ENCODE assay signal across 20 cellular contexts in the genomic region with DNA sequence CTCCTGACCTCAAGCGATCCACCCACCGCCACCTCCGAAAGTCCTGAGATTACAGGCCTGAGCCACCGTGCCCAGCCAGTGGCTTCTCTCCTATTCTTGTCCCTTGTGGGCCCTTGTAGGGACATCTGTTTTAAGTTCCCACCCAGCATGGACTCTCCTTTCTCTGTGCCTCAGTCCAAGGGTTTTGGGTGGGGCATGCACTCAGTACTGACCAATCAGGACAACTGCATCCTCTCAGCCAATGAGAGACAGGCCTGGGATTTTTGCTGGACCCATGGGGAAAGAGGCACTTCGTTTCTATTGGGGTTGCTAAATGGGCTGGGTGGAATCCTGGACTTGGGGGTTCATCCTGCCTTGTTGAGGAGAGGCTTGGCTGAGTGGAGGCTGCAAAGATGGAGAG. TPM values are rescaled to one million over a fixed set of nuclear protein-coding genes. Genes with fewer than 3 reads are reported as not detected.
"Had no signal": no experiment of that assay in that cellular context is flagged by ENCODE, and none has a peak within 500 bp of the region (broad histone marks: within the 10 kb centered on the region; RNA-seq: fewer than 3 reads in every experiment).

No MANE protein-coding gene starts in this region.

- ATAC-seq: activated CD8-positive, alpha-beta T cell treated with anti-CD3 and anti-CD28 coated beads for 36 hours; natural killer cell had no signal

- H3K27ac Mint-ChIP-seq: activated B cell treated with CpG ODN at 0.5 μM for 24 hours; activated CD8-positive, alpha-beta T cell treated with anti-CD3 and anti-CD28 coated beads for 36 hours; activated naive CD8-positive, alpha-beta T cell; dendritic cell treated with granulocyte-macrophage colony-stimulating factor and Interleukin-4, amounts not matched to agents 40 ng/mL and 50 ng/mL, for 4 days; natural killer cell; stimulated activated naive CD8-positive, alpha-beta T cell treated with anti-CD3 and anti-CD28 coated beads, Interleukin-15, Interleukin-2, amounts not matched to agents 100 ng/mL and 50 ng/mL, for 24 hours had no signal

- DNase-seq: activated B cell treated with CpG ODN at 0.5 μM for 24 hours; activated CD4-positive, alpha-beta T cell treated with anti-CD3 and anti-CD28 coated beads for 48 hours; activated CD8-positive, alpha-beta memory T cell treated with anti-CD3 and anti-CD28 coated beads, Interleukin-2, amount 50 U/mL, for 4 hours; activated CD8-positive, alpha-beta T cell treated with anti-CD3 and anti-CD28 coated beads for 36 hours; activated effector memory CD4-positive, alpha-beta T cell treated with anti-CD3 and anti-CD28 coated beads, Interleukin-2, amount 50 U/mL, for 16 hours; activated T-cell treated with anti-CD3 and anti-CD28 coated beads, Interleukin-2, amount 50 U/mL, for 48 hours; amniotic stem cell; cerebellar nuclear complex; effector memory CD4-positive, alpha-beta T cell; foreskin melanocyte; natural killer cell; small intestine; stimulated activated CD4-positive, alpha-beta T cell treated with anti-CD3 and anti-CD28 coated beads, Interleukin-4, amount 100 ng/mL, for 24 hours; T-helper 2 cell had no signal

- H3K27me3 Mint-ChIP-seq: activated naive CD8-positive, alpha-beta T cell; brain had no signal

- H3K36me3 Mint-ChIP-seq: activated naive CD8-positive, alpha-beta T cell; brain; natural killer cell had no signal

- H3K4me3 Mint-ChIP-seq: activated B cell treated with CpG ODN at 0.5 μM for 24 hours; activated CD8-positive, alpha-beta T cell treated with anti-CD3 and anti-CD28 coated beads for 36 hours; activated naive CD8-positive, alpha-beta T cell; brain; dendritic cell treated with granulocyte-macrophage colony-stimulating factor and Interleukin-4, amounts not matched to agents 40 ng/mL and 50 ng/mL, for 4 days; natural killer cell; stimulated activated naive CD8-positive, alpha-beta T cell treated with anti-CD3 and anti-CD28 coated beads, Interleukin-15, Interleukin-2, amounts not matched to agents 100 ng/mL and 50 ng/mL, for 24 hours had no signal

- FAIRE-seq: islet of Langerhans, small intestine had no signal

- H3K9me3 Mint-ChIP-seq: activated B cell treated with CpG ODN at 0.5 μM for 24 hours; activated CD8-positive, alpha-beta T cell treated with anti-CD3 and anti-CD28 coated beads for 36 hours; dendritic cell treated with granulocyte-macrophage colony-stimulating factor and Interleukin-4, amounts not matched to agents 40 ng/mL and 50 ng/mL, for 4 days; natural killer cell; stimulated activated naive CD8-positive, alpha-beta T cell treated with anti-CD3 and anti-CD28 coated beads, Interleukin-15, Interleukin-2, amounts not matched to agents 100 ng/mL and 50 ng/mL, for 24 hours had no signal

RNA-seq across cellular contexts. Expression of gene SNAI1, which starts 34.4 kb away (rescaled TPM):
- total RNA-seq: temporal lobe had no signal
